In genomic region chr12:124994435-124994975, GRCh38 we compare ENCODE assay signal across 8 cellular contexts. TPM values are rescaled to one million over a fixed set of nuclear protein-coding genes. Genes with fewer than 3 reads are reported as not detected.
A peak's percentile ranks its signal among the peaks of the same experiment; 100 is the strongest.
DNase-seq lines count a peak whose midpoint lies in the region; TF ChIP-seq lines count a peak whose summit lies in the region.

No MANE protein-coding gene starts in this region.

- H3K9ac ChIP-seq in endocrine pancreas (ENCODE audit: control insufficient read depth, insufficient read depth, low read length) = peak overlapping the region; percentile 57
- peak overlapping the region; percentile 61 for H3K9ac ChIP-seq in neural cell (ENCODE audit: low read length)

- no peak for TF ChIP-seq RAD21 in neural cell (conservative IDR thresholded peaks at IDR 0.05)

- H3K27ac ChIP-seq in HEK293 (ENCODE audit: extremely low read depth, low read depth, low read length) = peak overlapping the region; percentile 80; the same call in 1 of the 2 replicates
- H3K27ac ChIP-seq in RWPE1 = peak overlapping the region; percentile 81
- H3K27ac ChIP-seq in neural cell (ENCODE audit: low read length) = no peak overlapping the region

- POLR2A ChIA-PET in HEK293 (lab: Yijun Ruan, JAX) (interaction anchor here (1.0 to 2.2 kb wide), 2 partner anchors 55 to 80 kb away, joined by 3 to 10 read pairs; partner anchors contain the start of gene UBC), RWPE1 (lab: Yijun Ruan, JAX; ENCODE audit: low non-redundant PET) (interaction anchor here (0.6 kb wide), 1 partner anchor 40 kb away, joined by 4 read pairs; no protein-coding TSS in a partner anchor)

- H3K4me1 ChIP-seq in HEK293 (ENCODE audit: control insufficient read depth, insufficient read depth, low read length) = no peaks in the 10 kb centered on the region
- H3K4me1 ChIP-seq in endocrine pancreas (ENCODE audit: control insufficient read depth, insufficient read depth, low read length) = no peaks in the 10 kb centered on the region

- no peak for TF ChIP-seq CTCF in HEK293 (tag by site-specific recombination; IDR thresholded peaks at IDR 0.05)
- no peak for TF ChIP-seq CTCF in RWPE1 (conservative IDR thresholded peaks at IDR 0.05; ENCODE audit: low read depth)
- no peak for TF ChIP-seq CTCF in neural cell (IDR thresholded peaks at IDR 0.05; ENCODE audit: poor library complexity, severe bottlenecking)

- H3K4me3 ChIP-seq in HEK293 (ENCODE audit: low read depth, low read length) = peak overlapping the region; percentile 67
- H3K4me3 ChIP-seq in endocrine pancreas (ENCODE audit: control insufficient read depth, insufficient read depth, low read length) = peak overlapping the region; percentile 41
- H3K4me3 ChIP-seq in neural cell (ENCODE audit: low read length) = peak overlapping the region; percentile 76

- CTCF ChIA-PET in HEK293 (lab: Yijun Ruan, JAX) = interaction anchor here (0.6 to 1.7 kb wide), 2 partner anchors 54 to 186 kb away, joined by 3 to 11 read pairs; no protein-coding TSS in a partner anchor
- CTCF ChIA-PET in RWPE1 (lab: Yijun Ruan, JAX) = interaction anchor here (0.6 to 0.7 kb wide), 3 partner anchors 47 to 167 kb away, joined by 3 read pairs; no protein-coding TSS in a partner anchor

- no peaks in the 10 kb centered on the region for H4K20me1 ChIP-seq in neural cell (ENCODE audit: insufficient read depth)

- no peak overlapping the region for H2AFZ ChIP-seq in neural cell (ENCODE audit: low read depth, low read length)

- DNase-seq in Daoy (ENCODE audit: low read depth) (peak; percentile 36), RWPE1 (ENCODE audit: low spot score) (peak; percentile 35), NCI-H1105 treated with DMSO at 0.1 percent for 48 hours (lab: John Stamatoyannopoulos, UW) (no peak), activated gamma-delta T cell treated with Interleukin-2 at 50 U/mL for 16 hours (no peak), DMS153 treated with DMSO at 0.1 percent for 48 hours (lab: John Stamatoyannopoulos, UW; ENCODE audit: unreplicated experiment) (no peak)

- H3K4me2 ChIP-seq in neural cell (ENCODE audit: low read length) = peak overlapping the region; percentile 93

- H3K9me2 ChIP-seq in neural cell (ENCODE audit: insufficient read depth, low read length) = no peaks in the 10 kb centered on the region

- no peak for TF ChIP-seq EP300 in neural cell (conservative IDR thresholded peaks at IDR 0.05; ENCODE audit: poor library complexity, severe bottlenecking)

- H3K9me3 ChIP-seq in HEK293 (ENCODE audit: control insufficient read depth, insufficient read depth, low read depth, low read length) (no peaks in the 10 kb centered on the region), endocrine pancreas (ENCODE audit: control insufficient read depth, low read length) (no peaks in the 10 kb centered on the region), neural cell (ENCODE audit: low read length) (no peaks in the 10 kb centered on the region)

- H3F3A ChIP-seq in neural cell (ENCODE audit: insufficient read depth, low read length, poor library complexity, severe bottlenecking) = no peaks in the 10 kb centered on the region

- peaks cover 3% of the 10 kb centered on the region for H3K79me2 ChIP-seq in neural cell (replicated peaks; ENCODE audit: insufficient read depth, low read length)

- H3K36me3 ChIP-seq in HEK293 (ENCODE audit: control insufficient read depth in 2 of 2, insufficient read depth in 1 of 2, low read length in 2 of 2) = peaks cover 0 to 5% of the 10 kb centered on the region in 2 experiments; a peak in 1 of 3 replicates
- H3K36me3 ChIP-seq in endocrine pancreas (ENCODE audit: control insufficient read depth, insufficient read depth, low read length) = no peaks in the 10 kb centered on the region
- no peaks in the 10 kb centered on the region for H3K36me3 ChIP-seq in neural cell (ENCODE audit: insufficient read depth, low read length)

- H3K27me3 ChIP-seq in endocrine pancreas (ENCODE audit: control insufficient read depth, insufficient read depth, low read length) (no peaks in the 10 kb centered on the region), neural cell (ENCODE audit: insufficient read depth, low read depth, low read length) (no peaks in the 10 kb centered on the region)

TF ChIP-seq in HEK293, 187 proteins besides CTCF, POLR2A, EP300 and RAD21 (continues in another document):
- TF ChIP-seq, protein P1, sequence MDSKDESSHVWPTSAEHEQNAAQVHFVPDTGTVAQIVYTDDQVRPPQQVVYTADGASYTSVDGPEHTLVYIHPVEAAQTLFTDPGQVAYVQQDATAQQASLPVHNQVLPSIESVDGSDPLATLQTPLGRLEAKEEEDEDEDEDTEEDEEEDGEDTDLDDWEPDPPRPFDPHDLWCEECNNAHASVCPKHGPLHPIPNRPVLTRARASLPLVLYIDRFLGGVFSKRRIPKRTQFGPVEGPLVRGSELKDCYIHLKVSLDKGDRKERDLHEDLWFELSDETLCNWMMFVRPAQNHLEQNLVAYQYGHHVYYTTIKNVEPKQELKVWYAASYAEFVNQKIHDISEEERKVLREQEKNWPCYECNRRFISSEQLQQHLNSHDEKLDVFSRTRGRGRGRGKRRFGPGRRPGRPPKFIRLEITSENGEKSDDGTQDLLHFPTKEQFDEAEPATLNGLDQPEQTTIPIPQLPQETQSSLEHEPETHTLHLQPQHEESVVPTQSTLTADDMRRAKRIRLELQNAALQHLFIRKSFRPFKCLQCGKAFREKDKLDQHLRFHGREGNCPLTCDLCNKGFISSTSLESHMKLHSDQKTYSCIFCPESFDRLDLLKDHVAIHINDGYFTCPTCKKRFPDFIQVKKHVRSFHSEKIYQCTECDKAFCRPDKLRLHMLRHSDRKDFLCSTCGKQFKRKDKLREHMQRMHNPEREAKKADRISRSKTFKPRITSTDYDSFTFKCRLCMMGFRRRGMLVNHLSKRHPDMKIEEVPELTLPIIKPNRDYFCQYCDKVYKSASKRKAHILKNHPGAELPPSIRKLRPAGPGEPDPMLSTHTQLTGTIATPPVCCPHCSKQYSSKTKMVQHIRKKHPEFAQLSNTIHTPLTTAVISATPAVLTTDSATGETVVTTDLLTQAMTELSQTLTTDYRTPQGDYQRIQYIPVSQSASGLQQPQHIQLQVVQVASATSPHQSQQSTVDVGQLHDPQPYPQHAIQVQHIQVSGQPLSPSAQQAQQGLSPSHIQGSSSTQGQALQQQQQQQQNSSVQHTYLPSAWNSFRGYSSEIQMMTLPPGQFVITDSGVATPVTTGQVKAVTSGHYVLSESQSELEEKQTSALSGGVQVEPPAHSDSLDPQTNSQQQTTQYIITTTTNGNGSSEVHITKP (tag by site-specific recombination; IDR thresholded peaks at IDR 0.05) = peak; percentile 87

TF ChIP-seq in neural cell, 6 proteins besides CTCF, POLR2A, EP300 and RAD21:
- TF ChIP-seq MXI1 (conservative IDR thresholded peaks at IDR 0.05; ENCODE audit: poor library complexity, severe bottlenecking) (no peak), TAF1 (IDR thresholded peaks at IDR 0.05; ENCODE audit: low read depth) (no peak)
- TF ChIP-seq, protein P2, sequence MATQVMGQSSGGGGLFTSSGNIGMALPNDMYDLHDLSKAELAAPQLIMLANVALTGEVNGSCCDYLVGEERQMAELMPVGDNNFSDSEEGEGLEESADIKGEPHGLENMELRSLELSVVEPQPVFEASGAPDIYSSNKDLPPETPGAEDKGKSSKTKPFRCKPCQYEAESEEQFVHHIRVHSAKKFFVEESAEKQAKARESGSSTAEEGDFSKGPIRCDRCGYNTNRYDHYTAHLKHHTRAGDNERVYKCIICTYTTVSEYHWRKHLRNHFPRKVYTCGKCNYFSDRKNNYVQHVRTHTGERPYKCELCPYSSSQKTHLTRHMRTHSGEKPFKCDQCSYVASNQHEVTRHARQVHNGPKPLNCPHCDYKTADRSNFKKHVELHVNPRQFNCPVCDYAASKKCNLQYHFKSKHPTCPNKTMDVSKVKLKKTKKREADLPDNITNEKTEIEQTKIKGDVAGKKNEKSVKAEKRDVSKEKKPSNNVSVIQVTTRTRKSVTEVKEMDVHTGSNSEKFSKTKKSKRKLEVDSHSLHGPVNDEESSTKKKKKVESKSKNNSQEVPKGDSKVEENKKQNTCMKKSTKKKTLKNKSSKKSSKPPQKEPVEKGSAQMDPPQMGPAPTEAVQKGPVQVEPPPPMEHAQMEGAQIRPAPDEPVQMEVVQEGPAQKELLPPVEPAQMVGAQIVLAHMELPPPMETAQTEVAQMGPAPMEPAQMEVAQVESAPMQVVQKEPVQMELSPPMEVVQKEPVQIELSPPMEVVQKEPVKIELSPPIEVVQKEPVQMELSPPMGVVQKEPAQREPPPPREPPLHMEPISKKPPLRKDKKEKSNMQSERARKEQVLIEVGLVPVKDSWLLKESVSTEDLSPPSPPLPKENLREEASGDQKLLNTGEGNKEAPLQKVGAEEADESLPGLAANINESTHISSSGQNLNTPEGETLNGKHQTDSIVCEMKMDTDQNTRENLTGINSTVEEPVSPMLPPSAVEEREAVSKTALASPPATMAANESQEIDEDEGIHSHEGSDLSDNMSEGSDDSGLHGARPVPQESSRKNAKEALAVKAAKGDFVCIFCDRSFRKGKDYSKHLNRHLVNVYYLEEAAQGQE (IDR thresholded peaks at IDR 0.05; ENCODE audit: borderline replicate concordance) = no peak
TF ChIP-seq in neural cell: peak in this region for 0.

RNA-seq across cellular contexts. Expression of gene BRI3BP, which starts 1.1 kb away (rescaled TPM):
- total RNA-seq in Daoy (2014; rRNA removed; shearing (Covaris generic)) = 12.6 and 13.4 TPM in 2 replicates
- 10.1 and 11.0 TPM in 2 replicates for polyA plus RNA-seq in neural cell
- polyA minus RNA-seq in neural cell = 21.9 and 24.1 TPM in 2 replicates

RNA-seq across cellular contexts. Expression of gene DHX37, which starts 5.6 kb away (rescaled TPM):
- 37.5 and 39.3 TPM in 2 replicates for total RNA-seq in Daoy (2014; rRNA removed; shearing (Covaris generic))
- polyA plus RNA-seq in neural cell = 4.7 and 5.2 TPM in 2 replicates
- 8.1 and 8.3 TPM in 2 replicates for polyA minus RNA-seq in neural cell

Comparison
In these comparisons a context has a peak if more than half of its experiments do, and no peak if none do; other contexts are left out.
1. DNase-seq: peak in Daoy (single experiment) and RWPE1 (single experiment); none in NCI-H1105 treated with DMSO at 0.1 percent for 48 hours (single experiment), activated gamma-delta T cell treated with Interleukin-2 at 50 U/mL for 16 hours (single experiment) and DMS153 treated with DMSO at 0.1 percent for 48 hours (single experiment).
2. Peak in every context shown above with its lines, with median percentiles within 50 percentile points of each other: H3K4me3 ChIP-seq.